ENCODE assay signal across 22 cellular contexts in the genomic region with DNA sequence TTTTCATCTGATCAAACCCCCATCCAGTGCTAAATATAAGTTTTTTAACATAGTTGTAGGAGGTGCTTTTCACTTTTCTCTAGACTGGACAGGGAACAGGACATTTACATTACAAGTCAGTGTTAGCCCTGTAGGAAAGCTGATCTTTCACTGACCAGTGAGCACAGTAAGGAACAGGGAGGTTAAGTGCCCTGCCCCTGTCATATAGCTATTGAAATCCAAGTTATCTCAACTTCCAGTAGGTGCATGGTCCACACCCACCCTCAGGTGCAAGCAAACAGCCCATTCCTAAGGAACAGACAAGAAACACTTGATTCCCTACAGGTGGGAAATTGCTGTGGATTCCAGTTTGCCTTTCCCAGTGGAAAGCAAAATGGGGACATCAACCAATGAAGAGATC.
"Had no signal": no experiment of that assay in that cellular context is flagged by ENCODE, and none has a peak within 500 bp of the region (broad histone marks: within the 10 kb centered on the region; RNA-seq: fewer than 3 reads in every experiment).

No MANE protein-coding gene starts in this region.

- H3K9me3 ChIP-seq: gastroesophageal sphincter, heart left ventricle, left lung, psoas muscle, sigmoid colon, suprapubic skin had no signal

- H3K4me3 ChIP-seq: gastroesophageal sphincter, heart left ventricle, hepatocyte, left lung, neural progenitor cell, psoas muscle, sigmoid colon, suprapubic skin had no signal

- H3K27ac ChIP-seq: epithelial cell of prostate, foreskin keratinocyte, gastroesophageal sphincter, heart left ventricle, hepatocyte, neural progenitor cell, psoas muscle, sigmoid colon, suprapubic skin had no signal

- H3K4me1 ChIP-seq: foreskin keratinocyte, left lung, neural progenitor cell, psoas muscle, suprapubic skin had no signal

- ATAC-seq: foreskin keratinocyte, gastroesophageal sphincter, heart left ventricle, left lung, psoas muscle, right cardiac atrium had no signal

- FAIRE-seq: colon, kidney had no signal

- H3K27me3 ChIP-seq: gastroesophageal sphincter, heart left ventricle, hepatocyte, left lung, neural progenitor cell, sigmoid colon, suprapubic skin had no signal

- H3K36me3 ChIP-seq: left lung, neural progenitor cell, suprapubic skin had no signal

- DNase-seq: effector CD8-positive, alpha-beta T cell; endodermal cell; foreskin keratinocyte; heart left ventricle; kidney; left lung; mesenchymal stem cell; naive thymus-derived CD4-positive, alpha-beta T cell; nucleus accumbens; posterior cingulate gyrus; psoas muscle; right cardiac atrium; sigmoid colon; stimulated activated CD4-positive, alpha-beta T cell treated with anti-CD3 and anti-CD28 coated beads, Interleukin-2, amount 100 ng/mL, for 24 hours; stimulated activated CD4-positive, alpha-beta T cell treated with anti-CD3 and anti-CD28 coated beads, Interleukin-4, amount 100 ng/mL, for 4 hours; stimulated activated naive B cell treated with anti-CD40 and anti-IgM and Interleukin-4, amounts not matched to agents 10 μg/mL and 1 μg/mL and 100 μg/mL, for 72 hours had no signal
